ENCODE assay signal across 11 cellular contexts in the genomic region with DNA sequence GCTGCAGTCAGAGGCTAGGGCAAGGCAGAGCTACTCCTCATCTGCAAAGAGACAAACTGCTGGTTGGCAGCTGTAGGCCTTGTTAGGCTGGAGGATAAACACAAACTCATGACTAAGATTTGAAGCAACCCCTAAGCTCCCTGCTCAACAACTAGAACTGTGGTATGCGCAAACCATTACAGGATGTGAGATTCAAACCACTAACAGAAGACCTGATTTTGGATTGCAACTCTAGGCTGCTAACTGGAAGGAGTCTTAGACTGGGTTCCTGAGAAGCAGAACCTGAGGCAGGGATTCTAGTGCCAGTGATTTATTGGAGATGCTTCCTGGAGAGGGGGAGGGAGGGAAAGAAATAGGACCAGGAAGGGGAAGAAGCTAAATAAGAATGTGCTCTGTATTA.
DNase-seq lines count a peak whose midpoint lies in the region; ATAC-seq and TF ChIP-seq lines count a peak whose summit lies in the region.
"Had no signal": no experiment of that assay in that cellular context is flagged by ENCODE, and none has a peak within 500 bp of the region (broad histone marks: within the 10 kb centered on the region; RNA-seq: fewer than 3 reads in every experiment).

No MANE protein-coding gene starts in this region.

- peak; percentile 31 for DNase-seq in GM10248 (ENCODE audit: extremely low spot score)
- peak; percentile 37 for DNase-seq in GM20000 (ENCODE audit: low spot score)
- DNase-seq in epithelial cell of esophagus (ENCODE audit: low read depth): peak; percentile 33
- no peak for DNase-seq in GM19238 (ENCODE audit: insufficient read length, low spot score)
- DNase-seq in HuH-7.5 (ENCODE audit: low spot score): no peak
- DNase-seq in iPS-NIHi7 (ENCODE audit: extremely low spot score): no peak
- no peak for DNase-seq in activated CD8-positive, alpha-beta memory T cell treated with anti-CD3 and anti-CD28 coated beads, Interleukin-2, amount 50 U/mL, for 4 hours
- DNase-seq: left ventricle myocardium inferior; stimulated activated CD4-positive, alpha-beta T cell treated with anti-CD3 and anti-CD28 coated beads, Interleukin-4, amount 100 ng/mL, for 1 hour had no signal

- peak; percentile 93 for ATAC-seq in HG03432 (IDR thresholded peaks at IDR 0.05; ENCODE audit: unreplicated experiment)

- TF ChIP-seq CTCF in GM10248 (IDR thresholded peaks at IDR 0.05; ENCODE audit: control extremely low read depth, extremely low read depth, low read depth, missing control alignments) (no peak), GM20000 (IDR thresholded peaks at IDR 0.05; ENCODE audit: extremely low read depth, missing control alignments) (no peak), epithelial cell of esophagus (IDR thresholded peaks at IDR 0.05; ENCODE audit: insufficient read depth, low read depth, low read length, missing control alignments) (no peak)

- no peak overlapping the region for H3K4me3 ChIP-seq in epithelial cell of esophagus (ENCODE audit: low read length)
- H3K4me3 ChIP-seq: cardiac muscle cell, left ventricle myocardium inferior had no signal

- POLR2A ChIA-PET in GM10248 (lab: Yijun Ruan, JAX): no interaction called here

- CTCF ChIA-PET in GM10248 (lab: Yijun Ruan, JAX): interaction anchor here (1.0 to 1.8 kb wide), 8 partner anchors 10 to 101 kb away, joined by 3 to 9 read pairs (median 4); no protein-coding TSS in a partner anchor

Comparison
In these comparisons a context has a peak if more than half of its experiments do, and no peak if none do; other contexts are left out.
1. DNase-seq: peak in GM10248 (single experiment), GM20000 (single experiment) and epithelial cell of esophagus (single experiment); none in GM19238 (single experiment), HuH-7.5 (single experiment), iPS-NIHi7 (single experiment) and activated CD8-positive, alpha-beta memory T cell treated with anti-CD3 and anti-CD28 coated beads, Interleukin-2, amount 50 U/mL, for 4 hours (single experiment).